Comparison of ENCODE assay signal across 19 cellular contexts in genomic region chr10:123325663-123326175, GRCh38.
"Had no signal": no experiment of that assay in that cellular context is flagged by ENCODE, and none has a peak within 500 bp of the region (broad histone marks: within the 10 kb centered on the region; RNA-seq: fewer than 3 reads in every experiment).

No MANE protein-coding gene starts in this region.

- H3K9me3 ChIP-seq: neutrophil, psoas muscle, right lobe of liver, suprapubic skin, thyroid gland had no signal

- H3K36me3 ChIP-seq: left ventricle myocardium inferior, lower lobe of right lung, neutrophil, right lobe of liver, suprapubic skin, thyroid gland had no signal

- DNase-seq: cortex of kidney; effector memory CD4-positive, alpha-beta T cell; foreskin keratinocyte; immature natural killer cell; left ventricle myocardium inferior; lower lobe of right lung; psoas muscle; retina; right lobe of liver; stimulated activated CD4-positive, alpha-beta T cell treated with anti-CD3 and anti-CD28 coated beads, Interleukin-4, amount 100 ng/mL, for 1 hour; stimulated activated CD8-positive, alpha-beta memory T cell treated with anti-CD3 and anti-CD28 coated beads, Interleukin-4, amount 100 ng/mL, for 48 hours; stimulated activated naive B cell treated with anti-CD40 and anti-IgM and Interleukin-4, amounts not matched to agents 10 μg/mL and 1 μg/mL and 100 μg/mL, for 72 hours; thyroid gland had no signal

- H3K27ac Mint-ChIP-seq: immature natural killer cell; memory B cell; mesothelial cell of epicardium; nephron; stimulated activated naive B cell treated with anti-CD40 and anti-IgM and Interleukin-4, amounts not matched to agents 10 μg/mL and 1 μg/mL and 100 μg/mL, for 72 hours; type B pancreatic cell had no signal

- H3K4me1 Mint-ChIP-seq: immature natural killer cell; memory B cell; mesothelial cell of epicardium; nephron; stimulated activated naive B cell treated with anti-CD40 and anti-IgM and Interleukin-4, amounts not matched to agents 10 μg/mL and 1 μg/mL and 100 μg/mL, for 72 hours had no signal

- H3K4me3 Mint-ChIP-seq: immature natural killer cell; memory B cell; mesothelial cell of epicardium; nephron; stimulated activated naive B cell treated with anti-CD40 and anti-IgM and Interleukin-4, amounts not matched to agents 10 μg/mL and 1 μg/mL and 100 μg/mL, for 72 hours; type B pancreatic cell had no signal

- H3K27me3 ChIP-seq: foreskin keratinocyte, neutrophil, right lobe of liver, suprapubic skin, thyroid gland had no signal

- ATAC-seq: foreskin keratinocyte; lower lobe of right lung; psoas muscle; right lobe of liver; stimulated activated naive B cell treated with anti-CD40 and anti-IgM and Interleukin-4, amounts not matched to agents 10 μg/mL and 1 μg/mL and 100 μg/mL, for 72 hours had no signal

- H3K4me1 ChIP-seq: foreskin keratinocyte, left ventricle myocardium inferior, lower lobe of right lung, psoas muscle, right lobe of liver, suprapubic skin, thyroid gland had no signal

- H3K27ac ChIP-seq: foreskin keratinocyte, left ventricle myocardium inferior, lower lobe of right lung, neutrophil, psoas muscle, right lobe of liver, suprapubic skin, thyroid gland had no signal

- H3K27me3 Mint-ChIP-seq: memory B cell had no signal

- H3K4me3 ChIP-seq: left ventricle myocardium inferior, lower lobe of right lung, psoas muscle, right lobe of liver, suprapubic skin, thyroid gland had no signal

- H3K36me3 Mint-ChIP-seq: mesothelial cell of epicardium, type B pancreatic cell had no signal
